In the genomic region with DNA sequence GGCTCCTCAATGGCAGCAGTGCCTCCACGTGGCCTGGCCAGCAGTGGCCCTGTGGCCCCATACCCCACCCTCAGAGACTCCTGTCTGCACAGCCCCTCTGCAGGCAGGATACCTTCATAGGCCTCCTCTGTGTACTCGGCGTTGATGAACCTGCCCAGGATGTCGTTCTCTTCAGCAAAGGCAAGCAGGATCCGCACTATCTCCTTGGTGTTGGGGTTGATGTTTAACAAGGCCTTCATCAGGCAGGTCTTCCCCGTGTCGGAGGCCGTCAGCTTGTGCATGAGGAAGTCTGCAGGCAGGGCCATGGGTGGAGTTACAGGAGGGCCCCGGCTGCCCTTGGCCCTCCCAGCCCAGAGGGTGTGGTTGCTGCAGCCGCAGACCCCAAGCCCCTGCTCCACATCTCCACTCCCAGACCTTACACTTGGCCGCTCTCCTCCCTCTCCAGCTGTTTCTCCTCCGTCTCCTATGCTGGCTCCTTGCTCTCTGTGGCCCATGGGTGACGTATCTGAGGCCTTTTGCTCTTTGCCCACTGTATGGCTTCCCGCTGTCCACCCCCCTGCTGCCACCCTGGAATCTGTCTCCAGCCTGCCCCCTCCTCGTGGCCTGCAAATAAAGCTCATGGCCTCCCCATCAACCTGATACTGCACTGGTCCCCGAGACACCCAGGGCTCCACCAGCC, we compare ENCODE assay signal across 1 cellular context.
TF ChIP-seq lines count a peak whose summit lies in the region.

No MANE protein-coding gene starts in this region.

TF ChIP-seq in SK-N-SH treated with all-trans-retinoic acid at 6 μM for 48 hours, 23 proteins besides CTCF, POLR2A, EP300 and RAD21 (continued from another document):
- no peak for TF ChIP-seq ZNF8 (CRISPR knock-in tag; IDR thresholded peaks at IDR 0.05)
- no peak for TF ChIP-seq OSR1 (CRISPR knock-in tag; IDR thresholded peaks at IDR 0.05)
- no peak for TF ChIP-seq PPARA (CRISPR knock-in tag; IDR thresholded peaks at IDR 0.05; ENCODE audit: borderline replicate concordance)
- TF ChIP-seq, protein P1, sequence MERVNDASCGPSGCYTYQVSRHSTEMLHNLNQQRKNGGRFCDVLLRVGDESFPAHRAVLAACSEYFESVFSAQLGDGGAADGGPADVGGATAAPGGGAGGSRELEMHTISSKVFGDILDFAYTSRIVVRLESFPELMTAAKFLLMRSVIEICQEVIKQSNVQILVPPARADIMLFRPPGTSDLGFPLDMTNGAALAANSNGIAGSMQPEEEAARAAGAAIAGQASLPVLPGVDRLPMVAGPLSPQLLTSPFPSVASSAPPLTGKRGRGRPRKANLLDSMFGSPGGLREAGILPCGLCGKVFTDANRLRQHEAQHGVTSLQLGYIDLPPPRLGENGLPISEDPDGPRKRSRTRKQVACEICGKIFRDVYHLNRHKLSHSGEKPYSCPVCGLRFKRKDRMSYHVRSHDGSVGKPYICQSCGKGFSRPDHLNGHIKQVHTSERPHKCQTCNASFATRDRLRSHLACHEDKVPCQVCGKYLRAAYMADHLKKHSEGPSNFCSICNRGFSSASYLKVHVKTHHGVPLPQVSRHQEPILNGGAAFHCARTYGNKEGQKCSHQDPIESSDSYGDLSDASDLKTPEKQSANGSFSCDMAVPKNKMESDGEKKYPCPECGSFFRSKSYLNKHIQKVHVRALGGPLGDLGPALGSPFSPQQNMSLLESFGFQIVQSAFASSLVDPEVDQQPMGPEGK (CRISPR knock-in tag; IDR thresholded peaks at IDR 0.05; ENCODE audit: borderline replicate concordance) = no peak
- no peak for TF ChIP-seq ZFP3 (CRISPR knock-in tag; IDR thresholded peaks at IDR 0.05)
- TF ChIP-seq SNAI2 (CRISPR knock-in tag; IDR thresholded peaks at IDR 0.05) = no peak
- TF ChIP-seq ZNF565 (CRISPR knock-in tag; conservative IDR thresholded peaks at IDR 0.05; ENCODE audit: low read depth) = no peak
